In the genomic region with DNA sequence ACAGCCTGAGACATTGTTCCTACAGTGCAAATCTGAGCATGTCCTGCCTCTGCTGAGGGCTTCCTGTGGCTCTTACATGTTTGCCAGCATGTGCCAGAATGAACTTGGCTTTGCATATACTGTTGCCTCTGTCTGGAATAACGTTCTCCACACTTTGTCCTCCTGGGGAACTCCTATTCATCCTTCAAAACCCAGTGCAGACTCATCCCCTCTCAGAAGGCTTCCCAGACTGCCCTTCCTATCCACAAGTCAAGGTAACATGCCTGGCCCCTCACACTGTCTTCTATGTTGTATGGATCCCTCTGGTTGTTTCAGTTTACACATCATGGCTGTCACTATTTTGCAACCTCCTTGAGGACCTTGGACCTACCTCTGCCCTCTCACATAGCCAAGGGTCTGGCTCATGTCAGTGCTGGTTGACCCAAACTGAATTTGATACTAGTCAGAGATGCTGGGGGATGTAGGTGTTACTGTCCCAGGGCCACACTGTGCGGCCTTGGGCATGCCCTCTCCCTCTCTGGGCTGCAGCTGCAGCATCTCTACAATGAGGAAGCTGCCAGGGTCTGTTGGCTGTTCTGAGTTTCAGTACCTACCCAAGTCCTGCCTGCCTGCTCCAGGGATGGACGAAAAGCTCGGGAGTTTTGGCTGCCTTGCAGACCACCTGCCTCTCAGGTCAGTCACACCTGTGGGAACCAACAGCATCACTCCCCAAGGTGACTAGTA, we compare ENCODE assay signal across 19 cellular contexts. TPM values are rescaled to one million over a fixed set of nuclear protein-coding genes. Genes with fewer than 3 reads are reported as not detected.
DNase-seq lines count a peak whose midpoint lies in the region; ATAC-seq and TF ChIP-seq lines count a peak whose summit lies in the region.
"Had no signal": no experiment of that assay in that cellular context is flagged by ENCODE, and none has a peak within 500 bp of the region (broad histone marks: within the 10 kb centered on the region; RNA-seq: fewer than 3 reads in every experiment).

No MANE protein-coding gene starts in this region.

- peaks cover 4% of the 10 kb centered on the region for H3K9me1 ChIP-seq in IMR-90 (ENCODE audit: insufficient read depth, low read length)

- POLR2A ChIA-PET in activated CD8-positive, alpha-beta T cell treated with anti-CD3 and anti-CD28 coated beads, Interleukin-2, amount 10 ng/mL, durations not matched to agents 7 days and 5 days (lab: Charles Lee), result no interaction called here
- POLR2A ChIA-PET in activated CD8-positive, alpha-beta T cell treated with anti-CD3 and anti-CD28 coated beads for 36 hours (lab: Charles Lee), result no interaction called here
- POLR2A ChIA-PET in IMR-90 (lab: Charles Lee; ENCODE audit: unreplicated experiment), result no interaction called here

- no peak for TF ChIP-seq RAD21 in IMR-90 (IDR thresholded peaks at IDR 0.05; ENCODE audit: low read length)

- no peak overlapping the region for H4K91ac ChIP-seq in IMR-90 (ENCODE audit: insufficient read depth, low read depth, low read length)

- no peak overlapping the region for H2BK5ac ChIP-seq in IMR-90 (ENCODE audit: low read depth, low read length, poor library complexity, severe bottlenecking)

- H4K20me1 ChIP-seq in IMR-90 (ENCODE audit: insufficient read depth, low read length), result no peaks in the 10 kb centered on the region
- H4K20me1 ChIP-seq: BLaER1 treated with 17β-estradiol and CSF1 and Interleukin-3, amounts not matched to agents 10 nM and 100 nM had no signal

- peaks cover 2% of the 10 kb centered on the region; the same call in 1 of the 2 replicates for H3K4me1 ChIP-seq in IMR-90 (ENCODE audit: control insufficient read depth, insufficient read depth, low read length)

- dilution Hi-C loops in IMR-90 (cut with HindIII; ENCODE audit: low sequenced_read_pairs, unreplicated experiment), result no loop called here

- DNase-seq in activated CD8-positive, alpha-beta T cell treated with anti-CD3 and anti-CD28 coated beads, Interleukin-2, amount 10 ng/mL, durations not matched to agents 7 days and 5 days, result peak; percentile 14
- DNase-seq in activated CD8-positive, alpha-beta T cell treated with anti-CD3 and anti-CD28 coated beads for 36 hours, result no peak
- no peak for DNase-seq in IMR-90
- DNase-seq in memory B cell (ENCODE audit: low spot score in 2 of 2), result no peak
- peak; percentile 32 for DNase-seq in ureter (ENCODE audit: low spot score)
- DNase-seq in cerebellar nuclear complex (lab: John Stamatoyannopoulos, UW), result no peak
- no peak for DNase-seq in NCI-H69 (lab: John Stamatoyannopoulos, UW)
- DNase-seq: 8988T; Calu3; CD8-positive, alpha-beta T cell; DMS79 treated with DMSO at 0.1 percent for 48 hours; GF-D8; H7 had no signal

- H3K14ac ChIP-seq in IMR-90 (replicated peaks; ENCODE audit: low read depth, low read length), result no peak overlapping the region

- H3K4me2 ChIP-seq in IMR-90 (ENCODE audit: low read depth, low read length), result no peak overlapping the region
- H3K4me2 ChIP-seq: BLaER1 treated with 17β-estradiol and CSF1 and Interleukin-3, amounts not matched to agents 10 nM and 100 nM; GM23338 had no signal

- in situ Hi-C loops in IMR-90 (cut with MboI; ENCODE audit: low sequenced_read_pairs), result no loop called here

- no peak overlapping the region for H3K4me3 Mint-ChIP-seq in activated CD8-positive, alpha-beta T cell treated with anti-CD3 and anti-CD28 coated beads, Interleukin-2, amount 10 ng/mL, durations not matched to agents 7 days and 5 days
- no peak overlapping the region for H3K4me3 Mint-ChIP-seq in activated CD8-positive, alpha-beta T cell treated with anti-CD3 and anti-CD28 coated beads for 36 hours
- no peak overlapping the region for H3K4me3 Mint-ChIP-seq in memory B cell
- H3K4me3 Mint-ChIP-seq: CD8-positive, alpha-beta T cell; GM23338 had no signal

- H2AK5ac ChIP-seq in IMR-90 (ENCODE audit: low read depth, low read length), result no peak overlapping the region

- no peak overlapping the region for H3K23ac ChIP-seq in IMR-90 (ENCODE audit: low read depth, low read length)

- TF ChIP-seq POLR2A in IMR-90 (IDR thresholded peaks at IDR 0.05; ENCODE audit: low read depth, low read length), result no peak

- no peak overlapping the region for H3K4me3 ChIP-seq in IMR-90 (ENCODE audit: insufficient read depth, low read depth, low read length)
- H3K4me3 ChIP-seq: BLaER1 treated with 17β-estradiol and CSF1 and Interleukin-3, amounts not matched to agents 10 nM and 100 nM; GM12878; GM23338; K562 had no signal

- no peak overlapping the region for H2BK20ac ChIP-seq in IMR-90 (ENCODE audit: low read depth, low read length)

- ATAC-seq in activated CD8-positive, alpha-beta T cell treated with anti-CD3 and anti-CD28 coated beads, Interleukin-2, amount 10 ng/mL, durations not matched to agents 7 days and 5 days, result no peak
- no peak for ATAC-seq in activated CD8-positive, alpha-beta T cell treated with anti-CD3 and anti-CD28 coated beads for 36 hours
- ATAC-seq in IMR-90 (ENCODE audit: low read depth), result no peak
- peak; percentile 54 for ATAC-seq in memory B cell (ENCODE audit: low read depth)
- ATAC-seq in HG03045 (IDR thresholded peaks at IDR 0.05; ENCODE audit: unreplicated experiment), result no peak
- ATAC-seq: CD8-positive, alpha-beta T cell; GM12878; HCT116; K562 had no signal

- H3K9me3 Mint-ChIP-seq in activated CD8-positive, alpha-beta T cell treated with anti-CD3 and anti-CD28 coated beads, Interleukin-2, amount 10 ng/mL, durations not matched to agents 7 days and 5 days (ENCODE audit: insufficient read depth), result no peaks in the 10 kb centered on the region
- no peaks in the 10 kb centered on the region for H3K9me3 Mint-ChIP-seq in activated CD8-positive, alpha-beta T cell treated with anti-CD3 and anti-CD28 coated beads for 36 hours
- no peaks in the 10 kb centered on the region for H3K9me3 Mint-ChIP-seq in memory B cell
- H3K9me3 Mint-ChIP-seq: CD8-positive, alpha-beta T cell; GM23338 had no signal

- no peaks in the 10 kb centered on the region for H3K79me1 ChIP-seq in IMR-90 (ENCODE audit: low read depth in 1 of 2, low read length in 2 of 2)

- H3K27me3 Mint-ChIP-seq in activated CD8-positive, alpha-beta T cell treated with anti-CD3 and anti-CD28 coated beads, Interleukin-2, amount 10 ng/mL, durations not matched to agents 7 days and 5 days (ENCODE audit: low read depth), result peaks cover 2% of the 10 kb centered on the region
- no peaks in the 10 kb centered on the region for H3K27me3 Mint-ChIP-seq in activated CD8-positive, alpha-beta T cell treated with anti-CD3 and anti-CD28 coated beads for 36 hours
- H3K27me3 Mint-ChIP-seq in memory B cell, result no peaks in the 10 kb centered on the region

- H2AK9ac ChIP-seq in IMR-90 (replicated peaks; ENCODE audit: low read depth, low read length, poor library complexity), result peak overlapping the region; percentile 70

- H3K36me3 Mint-ChIP-seq in activated CD8-positive, alpha-beta T cell treated with anti-CD3 and anti-CD28 coated beads, Interleukin-2, amount 10 ng/mL, durations not matched to agents 7 days and 5 days (ENCODE audit: low read depth), result no peaks in the 10 kb centered on the region
- no peaks in the 10 kb centered on the region for H3K36me3 Mint-ChIP-seq in activated CD8-positive, alpha-beta T cell treated with anti-CD3 and anti-CD28 coated beads for 36 hours (ENCODE audit: low read depth)
- no peaks in the 10 kb centered on the region for H3K36me3 Mint-ChIP-seq in memory B cell
- H3K36me3 Mint-ChIP-seq: CD8-positive, alpha-beta T cell had no signal

- no peak overlapping the region for H2BK120ac ChIP-seq in IMR-90 (ENCODE audit: low read depth, low read length)

- no peak overlapping the region for H2AFZ ChIP-seq in IMR-90 (replicated peaks; ENCODE audit: low read length, poor library complexity)
- H2AFZ ChIP-seq: GM23338 had no signal

- no peak overlapping the region for H3K27ac ChIP-seq in IMR-90 (ENCODE audit: insufficient read depth, low read length)
- H3K27ac ChIP-seq: BLaER1 treated with 17β-estradiol and CSF1 and Interleukin-3, amounts not matched to agents 10 nM and 100 nM had no signal

- BruUV-seq in IMR-90 (replicated peaks; lab: Mats Ljungman, UMichigan), result no TSS peak

- H3K27ac Mint-ChIP-seq in activated CD8-positive, alpha-beta T cell treated with anti-CD3 and anti-CD28 coated beads, Interleukin-2, amount 10 ng/mL, durations not matched to agents 7 days and 5 days, result no peak overlapping the region
- H3K27ac Mint-ChIP-seq in activated CD8-positive, alpha-beta T cell treated with anti-CD3 and anti-CD28 coated beads for 36 hours, result no peak overlapping the region
- no peak overlapping the region for H3K27ac Mint-ChIP-seq in memory B cell
- H3K27ac Mint-ChIP-seq: CD8-positive, alpha-beta T cell; GM23338 had no signal

- peaks cover 2% of the 10 kb centered on the region for H3K4me1 Mint-ChIP-seq in activated CD8-positive, alpha-beta T cell treated with anti-CD3 and anti-CD28 coated beads, Interleukin-2, amount 10 ng/mL, durations not matched to agents 7 days and 5 days (ENCODE audit: low read depth)
- no peaks in the 10 kb centered on the region for H3K4me1 Mint-ChIP-seq in activated CD8-positive, alpha-beta T cell treated with anti-CD3 and anti-CD28 coated beads for 36 hours (ENCODE audit: low read depth)
- peaks cover 13% of the 10 kb centered on the region for H3K4me1 Mint-ChIP-seq in memory B cell

- H3K9me3 ChIP-seq in IMR-90 (ENCODE audit: control insufficient read depth, insufficient read depth, low read length), result no peaks in the 10 kb centered on the region
- H3K9me3 ChIP-seq: BLaER1 treated with 17β-estradiol and CSF1 and Interleukin-3, amounts not matched to agents 10 nM and 100 nM had no signal

- no peak overlapping the region for H3K4ac ChIP-seq in IMR-90 (ENCODE audit: low read depth, low read length)

- no peak overlapping the region for H3K9ac ChIP-seq in IMR-90 (ENCODE audit: low read depth, low read length)
- H3K9ac ChIP-seq: BLaER1 treated with 17β-estradiol and CSF1 and Interleukin-3, amounts not matched to agents 10 nM and 100 nM had no signal

- TF ChIP-seq CTCF in activated CD8-positive, alpha-beta T cell treated with anti-CD3 and anti-CD28 coated beads for 36 hours (IDR thresholded peaks at IDR 0.05), result no peak
- no peak for TF ChIP-seq CTCF in IMR-90 (conservative IDR thresholded peaks at IDR 0.05; ENCODE audit: low read depth, low read length)

- no peak overlapping the region for H4K5ac ChIP-seq in IMR-90 (ENCODE audit: low read depth, low read length)

- intact Hi-C loops in activated CD8-positive, alpha-beta T cell treated with anti-CD3 and anti-CD28 coated beads for 36 hours (cut with micrococcal nuclease), result no loop called here
- intact Hi-C loops in IMR-90 (cut with micrococcal nuclease), result no loop called here

- WGBS in IMR-90 (ENCODE audit: extremely low coverage in 2 of 2, insufficient read length in 1 of 2), 2 experiments, result 75% methylated on average over 1 of the region's 4 CpGs; no CpG with 5 or more reads in 1 of the 2 experiments

- H2BK15ac ChIP-seq in IMR-90 (ENCODE audit: low read depth, low read length), result no peak overlapping the region

- CTCF ChIA-PET in activated CD8-positive, alpha-beta T cell treated with anti-CD3 and anti-CD28 coated beads, Interleukin-2, amount 10 ng/mL, durations not matched to agents 7 days and 5 days (lab: Charles Lee), result interaction anchor here (12.1 kb wide), 1 partner anchor 443 kb away, joined by 96 read pairs; no protein-coding TSS in a partner anchor
- CTCF ChIA-PET in activated CD8-positive, alpha-beta T cell treated with anti-CD3 and anti-CD28 coated beads for 36 hours (lab: Charles Lee), result interaction anchor here (1.2 to 4.9 kb wide), 2 partner anchors 9 to 19 kb away, joined by 5 to 21 read pairs; no protein-coding TSS in a partner anchor
- CTCF ChIA-PET in IMR-90 (lab: Yijun Ruan, JAX), result no interaction called here

- peaks cover 1% of the 10 kb centered on the region; the same call in 1 of the 2 replicates for H3K27me3 ChIP-seq in IMR-90 (ENCODE audit: control insufficient read depth, insufficient read depth, low read length)
- H3K27me3 ChIP-seq: BLaER1 treated with 17β-estradiol and CSF1 and Interleukin-3, amounts not matched to agents 10 nM and 100 nM had no signal

- H3K18ac ChIP-seq in IMR-90 (ENCODE audit: low read depth, low read length), result no peak overlapping the region

- no peaks in the 10 kb centered on the region for H3K36me3 ChIP-seq in IMR-90 (ENCODE audit: control insufficient read depth, insufficient read depth, low read length)
- H3K36me3 ChIP-seq: BLaER1 treated with 17β-estradiol and CSF1 and Interleukin-3, amounts not matched to agents 10 nM and 100 nM had no signal

- no peak overlapping the region for H3K56ac ChIP-seq in IMR-90 (ENCODE audit: extremely low read depth, insufficient read depth, low read length)

- H4K8ac ChIP-seq in IMR-90 (ENCODE audit: low read depth in 2 of 2, low read length in 2 of 2), result no peak overlapping the region

RNA-seq across cellular contexts. Expression of gene TSPAN3, which starts 29.0 kb away (rescaled TPM):
- total RNA-seq in activated CD8-positive, alpha-beta T cell treated with anti-CD3 and anti-CD28 coated beads, Interleukin-2, amount 10 ng/mL, durations not matched to agents 7 days and 5 days, result 10 to 100 TPM; 17.4 to 18.4 TPM
- 10 to 100 TPM; 25.6 to 27.0 TPM for total RNA-seq in activated CD8-positive, alpha-beta T cell treated with anti-CD3 and anti-CD28 coated beads for 36 hours
- total RNA-seq in IMR-90 (2012; rRNA removed), result 255 and 295 TPM in 2 replicates
- polyA plus RNA-seq in IMR-90 (2012; rRNA removed), result 221 and 270 TPM in 2 replicates
- polyA plus RNA-seq in IMR-90 (2012; cell fraction: cytosol; rRNA removed), result 200 and 257 TPM in 2 replicates
- polyA plus RNA-seq in IMR-90 (2012; cell fraction: nucleus; rRNA removed; ENCODE audit: low replicate concordance), result 60.8 and 158 TPM in 2 replicates
- 166 TPM for total RNA-seq in ureter

Comparison
In these comparisons a context has a peak if more than half of its experiments do, and no peak if none do; other contexts are left out.
1. DNase-seq: peak in activated CD8-positive, alpha-beta T cell treated with anti-CD3 and anti-CD28 coated beads, Interleukin-2, amount 10 ng/mL, durations not matched to agents 7 days and 5 days (single experiment) and ureter (single experiment); none in activated CD8-positive, alpha-beta T cell treated with anti-CD3 and anti-CD28 coated beads for 36 hours (single experiment), IMR-90 (single experiment), memory B cell (0 of 2), cerebellar nuclear complex (0 of 2) and NCI-H69 (single experiment).